In the genomic region with DNA sequence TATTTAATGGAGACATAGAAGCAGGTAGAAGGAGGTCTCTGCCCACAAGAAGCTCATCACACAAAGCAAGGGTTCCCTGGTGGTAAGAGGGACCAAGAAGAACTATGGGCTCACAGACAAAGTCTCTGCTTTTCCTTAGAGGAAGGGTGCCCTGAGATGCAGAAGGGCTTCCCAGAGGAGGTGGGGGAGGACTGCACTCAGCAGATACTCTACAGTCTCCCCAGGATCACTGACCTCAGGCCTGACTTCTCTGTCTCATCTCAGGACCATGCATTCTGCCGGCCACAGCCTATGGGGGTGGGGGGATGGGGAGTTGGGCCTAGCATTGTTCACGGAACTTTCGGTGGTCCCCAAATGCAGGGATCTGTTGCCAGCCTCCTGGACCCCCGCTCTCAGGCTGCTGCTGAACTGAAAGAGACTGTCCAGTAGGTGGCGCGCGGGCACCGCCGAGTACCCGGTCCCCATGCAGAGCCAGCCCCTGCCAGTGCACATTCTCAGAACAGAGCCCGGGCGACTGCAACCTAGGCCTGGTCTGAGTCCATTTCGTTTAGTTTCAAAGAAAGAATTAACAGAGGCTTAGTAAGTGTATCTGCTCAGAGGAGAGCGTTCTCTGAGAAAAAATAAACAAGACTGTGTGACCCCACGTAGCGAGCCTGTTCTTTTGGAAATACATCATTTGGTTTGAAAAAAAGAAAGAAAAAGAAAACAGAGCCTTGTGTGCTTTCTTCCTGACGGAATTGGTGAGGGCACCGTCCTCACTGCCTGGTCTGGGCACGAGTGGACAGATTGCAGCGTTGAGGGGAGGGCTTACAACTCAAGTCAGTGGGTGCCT, we compare ENCODE assay signal across 8 cellular contexts.
DNase-seq lines count a peak whose midpoint lies in the region; ATAC-seq, FAIRE-seq and TF ChIP-seq lines count a peak whose summit lies in the region.

No MANE protein-coding gene starts in this region.

- CTCF ChIA-PET in BJ (lab: Yijun Ruan, JAX), result interaction anchor here (0.6 to 2.0 kb wide), 18 partner anchors 9 to 433 kb away, joined by 3 to 8 read pairs (median 4); no protein-coding TSS in a partner anchor

- WGBS in adrenal gland, 4 donors, result 13 to 32% (median 20%) methylated on average over 10 to 20 of the region's 20 CpGs

- H3K27ac ChIP-seq in adrenal gland, result no peak overlapping the region

- peak; percentile 90 for TF ChIP-seq CTCF in BJ (IDR thresholded peaks at IDR 0.05; ENCODE audit: insufficient read depth, low read depth, low read length)
- TF ChIP-seq CTCF in adrenal gland (IDR thresholded peaks at IDR 0.05), result peak; percentile 78 to 91 (median 88)

- H3K36me3 ChIP-seq in BJ (ENCODE audit: control insufficient read depth, insufficient read depth, low read length) (no peaks in the 10 kb centered on the region), adrenal gland (replicated peaks in 1 of 2) (no peaks in the 10 kb centered on the region)

- DNase-seq in BJ (ENCODE audit: low read depth), result no peak
- peak; percentile 52 for DNase-seq in GM19239 (ENCODE audit: insufficient read length, low spot score)
- peak; percentile 49 for DNase-seq in HT1080 (ENCODE audit: low read depth)
- peak; percentile 58 for DNase-seq in OCI-M1 (lab: John Stamatoyannopoulos, UW)
- DNase-seq in adrenal gland, result peak; percentile 76 to 91 (median 86)
- peak; percentile 84 for DNase-seq in left cardiac atrium
- DNase-seq in retina, result peak; percentile 84

- no peak for TF ChIP-seq POLR2A in adrenal gland (IDR thresholded peaks at IDR 0.05)

- ATAC-seq in left cardiac atrium (peak; percentile 92 to 93), GM18517 (IDR thresholded peaks at IDR 0.05; ENCODE audit: unreplicated experiment) (no peak)

- peaks cover 0 to 20% of the 10 kb centered on the region in 2 donors for H3K4me1 ChIP-seq in adrenal gland (replicated peaks in 1 of 2)

- no peaks in the 10 kb centered on the region for H3K9me3 ChIP-seq in adrenal gland (replicated peaks in 1 of 3)

- no peak for FAIRE-seq in GM19239 (lab: Jason Lieb, UNC)

- H3K4me3 ChIP-seq in BJ (ENCODE audit: low read depth, low read length) (no peak overlapping the region), adrenal gland (no peak overlapping the region)

- POLR2A ChIA-PET in BJ (lab: Charles Lee), result no interaction called here

- H3K27me3 ChIP-seq in BJ (ENCODE audit: control insufficient read depth, insufficient read depth, low read length), result no peaks in the 10 kb centered on the region; the same call in 1 of the 2 replicates
- H3K27me3 ChIP-seq in adrenal gland, result no peaks in the 10 kb centered on the region

- intact Hi-C loops in adrenal gland (cut with DNase I) (loop anchor here in 1 of 2 donors (10.0 kb wide), 1 partner anchor 891 kb away; no protein-coding TSS in a partner anchor), left cardiac atrium (cut with DNase I) (loop anchor here in 1 of 2 donors (10.0 kb wide), 2 partner anchors 331 to 1201 kb away; no protein-coding TSS in a partner anchor)
